Comparison of ENCODE assay signal across 13 cellular contexts in the genomic region with DNA sequence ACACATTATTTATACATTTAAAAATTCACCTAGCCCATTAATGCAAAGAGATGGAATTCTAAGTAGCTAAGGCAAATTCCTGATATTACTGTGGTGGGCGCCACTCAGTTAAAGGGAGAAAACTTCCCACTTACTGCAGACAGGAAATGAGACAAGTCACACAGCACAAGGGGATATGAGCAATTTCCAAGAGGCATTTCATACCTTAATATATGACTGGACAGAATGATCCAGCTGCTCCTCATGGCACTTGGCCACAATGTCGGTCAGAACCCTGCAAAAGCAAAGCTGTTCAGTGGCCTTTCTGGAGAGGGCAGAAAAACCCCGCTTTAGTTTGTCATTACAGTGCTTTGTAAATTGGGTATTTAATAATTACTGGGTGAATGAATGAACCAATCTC.
DNase-seq lines count a peak whose midpoint lies in the region; ATAC-seq and TF ChIP-seq lines count a peak whose summit lies in the region.
"Had no signal": no experiment of that assay in that cellular context is flagged by ENCODE, and none has a peak within 500 bp of the region (broad histone marks: within the 10 kb centered on the region; RNA-seq: fewer than 3 reads in every experiment).

No MANE protein-coding gene starts in this region.

- peak overlapping the region; percentile 66 for H3K27ac Mint-ChIP-seq in activated naive CD8-positive, alpha-beta T cell
- no peak overlapping the region for H3K27ac Mint-ChIP-seq in activated naive CD8-positive, alpha-beta T cell treated with anti-CD3 and anti-CD28 coated beads for 36 hours
- H3K27ac Mint-ChIP-seq in stimulated activated effector memory CD8-positive, alpha-beta T cell treated with anti-CD3 and anti-CD28 coated beads, Interleukin-12 subunit alpha, Interleukin-12 subunit beta, amount 100 ng/mL, for 72 hours, result peak overlapping the region; percentile 21

- no peaks in the 10 kb centered on the region for H3K27me3 Mint-ChIP-seq in activated naive CD8-positive, alpha-beta T cell
- no peaks in the 10 kb centered on the region for H3K27me3 Mint-ChIP-seq in activated naive CD8-positive, alpha-beta T cell treated with anti-CD3 and anti-CD28 coated beads for 36 hours

- peaks cover 69% of the 10 kb centered on the region for H3K36me3 ChIP-seq in SJSA1
- H3K36me3 ChIP-seq: ovary had no signal

- no peaks in the 10 kb centered on the region for H3K27me3 ChIP-seq in SJSA1 (replicated peaks)
- H3K27me3 ChIP-seq: ovary, transverse colon had no signal

- H3K4me1 ChIP-seq in SJSA1 (replicated peaks), result peaks cover 15% of the 10 kb centered on the region
- H3K4me1 ChIP-seq: transverse colon had no signal

- TF ChIP-seq CTCF in GM13977 (IDR thresholded peaks at IDR 0.05; ENCODE audit: extremely low read depth, insufficient read depth, missing control alignments), result no peak

- H3K9me3 Mint-ChIP-seq in activated naive CD8-positive, alpha-beta T cell (ENCODE audit: low read depth), result no peaks in the 10 kb centered on the region
- peaks cover 6% of the 10 kb centered on the region for H3K9me3 Mint-ChIP-seq in activated naive CD8-positive, alpha-beta T cell treated with anti-CD3 and anti-CD28 coated beads for 36 hours
- no peaks in the 10 kb centered on the region for H3K9me3 Mint-ChIP-seq in stimulated activated effector memory CD8-positive, alpha-beta T cell treated with anti-CD3 and anti-CD28 coated beads, Interleukin-12 subunit alpha, Interleukin-12 subunit beta, amount 100 ng/mL, for 72 hours

- H3K9me3 ChIP-seq in SJSA1 (replicated peaks), result no peaks in the 10 kb centered on the region
- H3K9me3 ChIP-seq: ovary, transverse colon had no signal

- ATAC-seq in stimulated activated effector memory CD8-positive, alpha-beta T cell treated with anti-CD3 and anti-CD28 coated beads, Interleukin-12 subunit alpha, Interleukin-12 subunit beta, amount 100 ng/mL, for 72 hours, result peak; percentile 51

- in situ Hi-C loops in GM13977 (cut with MboI; ENCODE audit: low pct_unique_long_range_greater_than_20kb, low sequenced_read_pairs, unreplicated experiment), result no loop called here

- peak overlapping the region; percentile 41; the same call in 1 of the 2 replicates for H3K27ac ChIP-seq in SJSA1
- H3K27ac ChIP-seq: ovary, transverse colon had no signal

- H3K36me3 Mint-ChIP-seq in activated naive CD8-positive, alpha-beta T cell, result peaks cover 49% of the 10 kb centered on the region
- H3K36me3 Mint-ChIP-seq in activated naive CD8-positive, alpha-beta T cell treated with anti-CD3 and anti-CD28 coated beads for 36 hours, result peaks cover 61% of the 10 kb centered on the region
- peaks cover 100% of the 10 kb centered on the region for H3K36me3 Mint-ChIP-seq in stimulated activated effector memory CD8-positive, alpha-beta T cell treated with anti-CD3 and anti-CD28 coated beads, Interleukin-12 subunit alpha, Interleukin-12 subunit beta, amount 100 ng/mL, for 72 hours

- no peak overlapping the region for H3K4me3 Mint-ChIP-seq in activated naive CD8-positive, alpha-beta T cell
- H3K4me3 Mint-ChIP-seq in activated naive CD8-positive, alpha-beta T cell treated with anti-CD3 and anti-CD28 coated beads for 36 hours, result no peak overlapping the region
- no peak overlapping the region for H3K4me3 Mint-ChIP-seq in stimulated activated effector memory CD8-positive, alpha-beta T cell treated with anti-CD3 and anti-CD28 coated beads, Interleukin-12 subunit alpha, Interleukin-12 subunit beta, amount 100 ng/mL, for 72 hours

- H3K4me1 Mint-ChIP-seq in activated naive CD8-positive, alpha-beta T cell (ENCODE audit: low read depth), result peaks cover 2% of the 10 kb centered on the region
- H3K4me1 Mint-ChIP-seq in activated naive CD8-positive, alpha-beta T cell treated with anti-CD3 and anti-CD28 coated beads for 36 hours, result peaks cover 1% of the 10 kb centered on the region
- H3K4me1 Mint-ChIP-seq in stimulated activated effector memory CD8-positive, alpha-beta T cell treated with anti-CD3 and anti-CD28 coated beads, Interleukin-12 subunit alpha, Interleukin-12 subunit beta, amount 100 ng/mL, for 72 hours, result no peaks in the 10 kb centered on the region

- DNase-seq in activated naive CD8-positive, alpha-beta T cell treated with anti-CD3 and anti-CD28 coated beads for 36 hours, result no peak
- DNase-seq in SJSA1 (ENCODE audit: low read depth in 1 of 2, low spot score in 2 of 2), result peak; percentile 20 to 52
- peak; percentile 68 for DNase-seq in fibroblast of peridontal ligament (ENCODE audit: extremely low read depth)
- DNase-seq in stimulated activated effector memory CD8-positive, alpha-beta T cell treated with anti-CD3 and anti-CD28 coated beads, Interleukin-12 subunit alpha, Interleukin-12 subunit beta, amount 100 ng/mL, for 72 hours (ENCODE audit: low spot score in 2 of 2), result no peak
- DNase-seq in NCI-H526 treated with DMSO at 0.1 percent for 48 hours (lab: John Stamatoyannopoulos, UW), result no peak
- no peak for DNase-seq in NCI-H1694 treated with DMSO at 0.1 percent for 48 hours (lab: John Stamatoyannopoulos, UW)
- no peak for DNase-seq in GM13977 (ENCODE audit: low spot score)
- DNase-seq: C1 segment of cervical spinal cord, cortex of kidney, NCI-H1436, ovary, transverse colon had no signal

- no peak overlapping the region for H3K4me3 ChIP-seq in SJSA1
- H3K4me3 ChIP-seq: ovary, transverse colon had no signal

Comparison
In these comparisons a context has a peak if more than half of its experiments do, and no peak if none do; other contexts are left out.
1. DNase-seq: peak in SJSA1 (2 of 2) and fibroblast of peridontal ligament (single experiment); none in activated naive CD8-positive, alpha-beta T cell treated with anti-CD3 and anti-CD28 coated beads for 36 hours (single experiment), stimulated activated effector memory CD8-positive, alpha-beta T cell treated with anti-CD3 and anti-CD28 coated beads, Interleukin-12 subunit alpha, Interleukin-12 subunit beta, amount 100 ng/mL, for 72 hours (0 of 2), NCI-H526 treated with DMSO at 0.1 percent for 48 hours (single experiment), NCI-H1694 treated with DMSO at 0.1 percent for 48 hours (single experiment) and GM13977 (single experiment).